Comparison of ENCODE assay signal across 10 cellular contexts in genomic region chr16:4521971-4522623, GRCh38. TPM values are rescaled to one million over a fixed set of nuclear protein-coding genes. Genes with fewer than 3 reads are reported as not detected.
DNase-seq lines count a peak whose midpoint lies in the region; ATAC-seq, FAIRE-seq and TF ChIP-seq lines count a peak whose summit lies in the region.
"Had no signal": no experiment of that assay in that cellular context is flagged by ENCODE, and none has a peak within 500 bp of the region (broad histone marks: within the 10 kb centered on the region; RNA-seq: fewer than 3 reads in every experiment).

No MANE protein-coding gene starts in this region.

- no peaks in the 10 kb centered on the region for H3K27me3 ChIP-seq in neural progenitor cell

- H3K4me1 Mint-ChIP-seq in neural progenitor cell, result peaks cover 39% of the 10 kb centered on the region
- peaks cover 24% of the 10 kb centered on the region for H3K4me1 Mint-ChIP-seq in activated CD8-positive, alpha-beta T cell treated with anti-CD3 and anti-CD28 coated beads, Interleukin-2, amount 10 ng/mL, durations not matched to agents 7 days and 5 days (ENCODE audit: low read depth)

- TF ChIP-seq CTCF in neural progenitor cell (IDR thresholded peaks at IDR 0.05) (no peak), D721Med (IDR thresholded peaks at IDR 0.05; ENCODE audit: insufficient read depth, missing control alignments) (no peak)

- CTCF ChIA-PET in activated CD8-positive, alpha-beta T cell treated with anti-CD3 and anti-CD28 coated beads, Interleukin-2, amount 10 ng/mL, durations not matched to agents 7 days and 5 days (lab: Charles Lee), result interaction anchor here (7.6 kb wide), 1 partner anchor 16 kb away, joined by 40 read pairs; no protein-coding TSS in a partner anchor

- peak overlapping the region; percentile 8 for H3K4me2 ChIP-seq in neural progenitor cell

- peaks cover 15% of the 10 kb centered on the region for H3K4me1 ChIP-seq in neural progenitor cell
- H3K4me1 ChIP-seq: Caco-2 had no signal

- POLR2A ChIA-PET in activated CD8-positive, alpha-beta T cell treated with anti-CD3 and anti-CD28 coated beads, Interleukin-2, amount 10 ng/mL, durations not matched to agents 7 days and 5 days (lab: Charles Lee), result no interaction called here

- H3K27ac ChIP-seq in neural progenitor cell, result peak overlapping the region; percentile 43

- no peak overlapping the region for H3K9ac ChIP-seq in neural progenitor cell

- H3K4me3 ChIP-seq in neural progenitor cell, result no peak overlapping the region

- H3K9me3 ChIP-seq in neural progenitor cell (ENCODE audit: low read depth), result no peaks in the 10 kb centered on the region
- H3K9me3 ChIP-seq: Caco-2 had no signal

- no peak overlapping the region for H2AFZ ChIP-seq in neural progenitor cell (replicated peaks)

- peaks cover 8% of the 10 kb centered on the region for H3K79me2 ChIP-seq in neural progenitor cell (ENCODE audit: low read depth)

- ATAC-seq in HG03460 (IDR thresholded peaks at IDR 0.05; ENCODE audit: unreplicated experiment), result no peak
- no peak for ATAC-seq in activated CD8-positive, alpha-beta T cell treated with anti-CD3 and anti-CD28 coated beads, Interleukin-2, amount 10 ng/mL, durations not matched to agents 7 days and 5 days

- H3K36me3 ChIP-seq in neural progenitor cell, result no peaks in the 10 kb centered on the region

- DNase-seq in D341Med (ENCODE audit: low spot score) (peak; percentile 90), NCI-H2171 (lab: John Stamatoyannopoulos, UW) (peak; percentile 94), cerebellum (ENCODE audit: low spot score) (peak; percentile 80), neural progenitor cell (ENCODE audit: low spot score) (peak; percentile 54), COLO829 (ENCODE audit: low spot score) (no peak), D721Med (ENCODE audit: insufficient read length, low spot score) (no peak)
- DNase-seq in activated CD8-positive, alpha-beta T cell treated with anti-CD3 and anti-CD28 coated beads, Interleukin-2, amount 10 ng/mL, durations not matched to agents 7 days and 5 days, result no peak
- DNase-seq: Caco-2, SIG-M5 had no signal

- FAIRE-seq in D721Med (lab: Jason Lieb, UNC), result no peak

- peaks cover 23% of the 10 kb centered on the region for H3F3A ChIP-seq in neural progenitor cell (ENCODE audit: low read depth)

- H3K27ac Mint-ChIP-seq in neural progenitor cell, result peak overlapping the region; percentile 66
- H3K27ac Mint-ChIP-seq in activated CD8-positive, alpha-beta T cell treated with anti-CD3 and anti-CD28 coated beads, Interleukin-2, amount 10 ng/mL, durations not matched to agents 7 days and 5 days, result no peak overlapping the region

- H3K36me3 Mint-ChIP-seq in neural progenitor cell, result peaks cover 13% of the 10 kb centered on the region
- peaks cover 13% of the 10 kb centered on the region for H3K36me3 Mint-ChIP-seq in activated CD8-positive, alpha-beta T cell treated with anti-CD3 and anti-CD28 coated beads, Interleukin-2, amount 10 ng/mL, durations not matched to agents 7 days and 5 days (ENCODE audit: low read depth)

- H3K4me3 Mint-ChIP-seq in neural progenitor cell, result no peak overlapping the region
- H3K4me3 Mint-ChIP-seq in activated CD8-positive, alpha-beta T cell treated with anti-CD3 and anti-CD28 coated beads, Interleukin-2, amount 10 ng/mL, durations not matched to agents 7 days and 5 days, result no peak overlapping the region

- H3K9me3 Mint-ChIP-seq in neural progenitor cell, result no peaks in the 10 kb centered on the region
- no peaks in the 10 kb centered on the region for H3K9me3 Mint-ChIP-seq in activated CD8-positive, alpha-beta T cell treated with anti-CD3 and anti-CD28 coated beads, Interleukin-2, amount 10 ng/mL, durations not matched to agents 7 days and 5 days (ENCODE audit: insufficient read depth)

- H4K20me1 ChIP-seq in neural progenitor cell (ENCODE audit: low read depth), result peaks cover 48% of the 10 kb centered on the region

- peaks cover 2% of the 10 kb centered on the region for H3K27me3 Mint-ChIP-seq in neural progenitor cell (ENCODE audit: insufficient read depth, low read depth)
- no peaks in the 10 kb centered on the region for H3K27me3 Mint-ChIP-seq in activated CD8-positive, alpha-beta T cell treated with anti-CD3 and anti-CD28 coated beads, Interleukin-2, amount 10 ng/mL, durations not matched to agents 7 days and 5 days (ENCODE audit: low read depth)

RNA-seq across cellular contexts. Expression of gene CDIP1, which starts 16.5 kb away (rescaled TPM):
- total RNA-seq in cerebellum (12.9 TPM), neural progenitor cell (ENCODE audit: low replicate concordance) (13.1 and 32.6 TPM in 2 replicates)
- total RNA-seq in activated CD8-positive, alpha-beta T cell treated with anti-CD3 and anti-CD28 coated beads, Interleukin-2, amount 10 ng/mL, durations not matched to agents 7 days and 5 days, result 10 to 100 TPM; 44.0 to 48.7 TPM

RNA-seq across cellular contexts. Expression of gene C16orf96, which starts 34.0 kb away (rescaled TPM):
- 0.18 TPM for total RNA-seq in cerebellum
- 0.11 and 0.99 TPM in 2 replicates for total RNA-seq in neural progenitor cell (ENCODE audit: low replicate concordance)
- total RNA-seq in activated CD8-positive, alpha-beta T cell treated with anti-CD3 and anti-CD28 coated beads, Interleukin-2, amount 10 ng/mL, durations not matched to agents 7 days and 5 days, result under 1 TPM; 0.13 TPM

RNA-seq across cellular contexts. Expression of gene HMOX2, which starts 45.9 kb away (rescaled TPM):
- total RNA-seq in cerebellum (33.0 TPM), neural progenitor cell (ENCODE audit: low replicate concordance) (11.5 and 20.3 TPM in 2 replicates)
- 10 to 100 TPM; 92.6 to 97.4 TPM for total RNA-seq in activated CD8-positive, alpha-beta T cell treated with anti-CD3 and anti-CD28 coated beads, Interleukin-2, amount 10 ng/mL, durations not matched to agents 7 days and 5 days

RNA-seq across cellular contexts. Expression of gene NMRAL1, which starts 47.7 kb away (rescaled TPM):
- total RNA-seq in cerebellum, result 27.0 TPM
- total RNA-seq in neural progenitor cell (ENCODE audit: low replicate concordance), result 47.1 and 69.1 TPM in 2 replicates
- 10 to 100 TPM; 53.6 to 55.6 TPM for total RNA-seq in activated CD8-positive, alpha-beta T cell treated with anti-CD3 and anti-CD28 coated beads, Interleukin-2, amount 10 ng/mL, durations not matched to agents 7 days and 5 days

Comparison
In these comparisons a context has a peak if more than half of its experiments do, and no peak if none do; other contexts are left out.
1. DNase-seq: peak in D341Med (single experiment), NCI-H2171 (single experiment), cerebellum (single experiment) and neural progenitor cell (single experiment); none in activated CD8-positive, alpha-beta T cell treated with anti-CD3 and anti-CD28 coated beads, Interleukin-2, amount 10 ng/mL, durations not matched to agents 7 days and 5 days (single experiment), COLO829 (single experiment) and D721Med (single experiment).